Comparison of ENCODE assay signal across 1 cellular context in genomic region chr3:146139586-146140110, GRCh38.
TF ChIP-seq lines count a peak whose summit lies in the region.

No MANE protein-coding gene starts in this region.

TF ChIP-seq in IMR-90, 13 proteins besides CTCF, POLR2A, EP300 and RAD21 (continued from another document):
- TF ChIP-seq, protein P1, sequence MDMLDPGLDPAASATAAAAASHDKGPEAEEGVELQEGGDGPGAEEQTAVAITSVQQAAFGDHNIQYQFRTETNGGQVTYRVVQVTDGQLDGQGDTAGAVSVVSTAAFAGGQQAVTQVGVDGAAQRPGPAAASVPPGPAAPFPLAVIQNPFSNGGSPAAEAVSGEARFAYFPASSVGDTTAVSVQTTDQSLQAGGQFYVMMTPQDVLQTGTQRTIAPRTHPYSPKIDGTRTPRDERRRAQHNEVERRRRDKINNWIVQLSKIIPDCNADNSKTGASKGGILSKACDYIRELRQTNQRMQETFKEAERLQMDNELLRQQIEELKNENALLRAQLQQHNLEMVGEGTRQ (IDR thresholded peaks at IDR 0.05; ENCODE audit: low read depth, low read length), result no peak
- no peak for TF ChIP-seq MAFK (IDR thresholded peaks at IDR 0.05; ENCODE audit: low read depth, low read length)
- TF ChIP-seq FOS (IDR thresholded peaks at IDR 0.05; ENCODE audit: low read depth, low read length), result no peak
- TF ChIP-seq RCOR1 (IDR thresholded peaks at IDR 0.05; ENCODE audit: insufficient replicate concordance, low read length), result no peak
- no peak for TF ChIP-seq MXI1 (IDR thresholded peaks at IDR 0.05; ENCODE audit: borderline replicate concordance, low read depth, low read length)
- TF ChIP-seq, protein P2, sequence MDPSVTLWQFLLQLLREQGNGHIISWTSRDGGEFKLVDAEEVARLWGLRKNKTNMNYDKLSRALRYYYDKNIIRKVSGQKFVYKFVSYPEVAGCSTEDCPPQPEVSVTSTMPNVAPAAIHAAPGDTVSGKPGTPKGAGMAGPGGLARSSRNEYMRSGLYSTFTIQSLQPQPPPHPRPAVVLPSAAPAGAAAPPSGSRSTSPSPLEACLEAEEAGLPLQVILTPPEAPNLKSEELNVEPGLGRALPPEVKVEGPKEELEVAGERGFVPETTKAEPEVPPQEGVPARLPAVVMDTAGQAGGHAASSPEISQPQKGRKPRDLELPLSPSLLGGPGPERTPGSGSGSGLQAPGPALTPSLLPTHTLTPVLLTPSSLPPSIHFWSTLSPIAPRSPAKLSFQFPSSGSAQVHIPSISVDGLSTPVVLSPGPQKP (IDR thresholded peaks at IDR 0.05; ENCODE audit: borderline replicate concordance, low read depth, low read length), result no peak
- no peak for TF ChIP-seq CEBPB (IDR thresholded peaks at IDR 0.05; ENCODE audit: low read depth, low read length)
- no peak for TF ChIP-seq MAZ (IDR thresholded peaks at IDR 0.05; ENCODE audit: borderline replicate concordance, low read depth, low read length)
